ENCODE assay signal across 8 cellular contexts in the genomic region with DNA sequence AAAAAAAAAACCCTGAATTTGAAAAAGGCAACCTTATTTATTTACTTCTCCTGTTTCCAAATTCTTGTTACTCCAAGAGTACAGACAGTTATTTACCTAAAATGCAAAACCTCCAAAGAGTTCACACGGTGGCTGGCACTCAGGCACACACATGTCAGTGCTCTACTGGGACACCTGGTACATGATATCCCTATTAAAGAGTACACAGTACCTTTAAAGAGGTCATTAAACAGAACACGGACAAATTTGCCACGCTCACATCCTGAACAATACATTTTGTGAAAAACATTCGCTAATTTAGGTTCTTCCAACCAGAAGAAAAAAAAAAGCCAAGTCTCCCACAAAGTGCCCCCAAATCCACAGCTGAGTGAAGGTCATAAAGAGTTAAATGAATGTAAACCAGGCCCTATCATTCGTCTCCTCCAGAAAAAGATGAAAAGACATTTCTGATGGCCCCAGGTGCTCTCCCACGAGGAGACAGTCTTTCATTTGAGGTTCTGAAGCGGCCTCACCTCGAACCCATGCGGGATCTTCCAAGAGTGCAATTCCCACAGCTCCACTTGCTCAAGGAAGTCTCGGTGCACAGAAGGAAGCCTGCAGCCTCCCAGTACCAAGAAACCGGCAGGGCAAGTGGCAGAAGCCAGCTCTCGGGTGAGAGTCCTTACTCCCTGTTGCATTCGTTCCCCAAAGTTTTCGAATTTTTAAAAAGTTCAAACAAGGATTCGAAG. TPM values are rescaled to one million over a fixed set of nuclear protein-coding genes. Genes with fewer than 3 reads are reported as not detected.
DNase-seq lines count a peak whose midpoint lies in the region; ATAC-seq and TF ChIP-seq lines count a peak whose summit lies in the region.

No MANE protein-coding gene starts in this region.

- H3K27me3 ChIP-seq in heart right ventricle: no peaks in the 10 kb centered on the region
- no peaks in the 10 kb centered on the region for H3K27me3 ChIP-seq in RWPE2 (ENCODE audit: insufficient read depth, poor library complexity, severe bottlenecking)
- H3K27me3 ChIP-seq in muscle layer of duodenum (ENCODE audit: low read depth, low read length): no peaks in the 10 kb centered on the region

- H3K4me3 ChIP-seq in heart right ventricle (peak overlapping the region; percentile 62 to 87 (median 80)), RWPE2 (ENCODE audit: severe bottlenecking) (peak overlapping the region; percentile 92), muscle layer of duodenum (ENCODE audit: low read depth in 1 of 2, low read length in 2 of 2) (peak overlapping the region; percentile 76 to 81)

- H3K9me3 ChIP-seq in heart right ventricle (no peaks in the 10 kb centered on the region), RWPE2 (ENCODE audit: severe bottlenecking) (no peaks in the 10 kb centered on the region), muscle layer of duodenum (ENCODE audit: control insufficient read depth in 1 of 2, low read length in 2 of 2) (no peaks in the 10 kb centered on the region)

- H3K36me3 ChIP-seq in heart right ventricle (no peaks in the 10 kb centered on the region), RWPE2 (ENCODE audit: low read depth) (peaks cover 3% of the 10 kb centered on the region; the same call in 1 of the 2 replicates), muscle layer of duodenum (ENCODE audit: control insufficient read depth in 1 of 2, insufficient read depth in 2 of 2, low read length in 2 of 2) (no peaks in the 10 kb centered on the region)

- peak in 1 of 2 donors; percentile 24 for DNase-seq in heart right ventricle
- DNase-seq in left ventricle myocardium superior: no peak
- no peak for DNase-seq in RWPE2 (ENCODE audit: low spot score)
- peak; percentile 60 for DNase-seq in ecto neural progenitor cell (ENCODE audit: low spot score)
- no peak for DNase-seq in kidney glomerular epithelial cell (lab: John Stamatoyannopoulos, UW)
- no peak for DNase-seq in MV-4-11 (lab: John Stamatoyannopoulos, UW)
- DNase-seq in DMS114 treated with DMSO at 0.1 percent for 48 hours (lab: John Stamatoyannopoulos, UW; ENCODE audit: unreplicated experiment): no peak

- ATAC-seq in heart right ventricle: no peak
- ATAC-seq in left ventricle myocardium superior: no peak
- ATAC-seq in RWPE2 (ENCODE audit: low read depth): peak; percentile 8; the same call in 1 of the 3 replicates

- TF ChIP-seq CTCF in heart right ventricle (IDR thresholded peaks at IDR 0.05): no peak
- no peak for TF ChIP-seq CTCF in RWPE2 (IDR thresholded peaks at IDR 0.05; ENCODE audit: poor library complexity, severe bottlenecking)

- intact Hi-C loops in heart right ventricle (cut with DNase I) (loop anchor here in 1 of 10 donors (10.0 kb wide), 1 partner anchor 54 kb away; no protein-coding TSS in a partner anchor), left ventricle myocardium superior (cut with micrococcal nuclease) (no loop called here)

- peaks cover 0 to 47% (median 32%) of the 10 kb centered on the region in 9 donors for H3K4me1 ChIP-seq in heart right ventricle
- H3K4me1 ChIP-seq in RWPE2 (ENCODE audit: insufficient read depth, poor library complexity, severe bottlenecking): peaks cover 27% of the 10 kb centered on the region
- H3K4me1 ChIP-seq in muscle layer of duodenum (ENCODE audit: control insufficient read depth in 1 of 2, insufficient read depth in 2 of 2, low read length in 2 of 2): peaks cover 0 to 11% of the 10 kb centered on the region in 2 donors

- H3K27ac ChIP-seq in heart right ventricle: peak overlapping the region; percentile 82 to 98 (median 96)
- H3K27ac ChIP-seq in RWPE2 (ENCODE audit: poor library complexity, severe bottlenecking): peak overlapping the region; percentile 60
- H3K27ac ChIP-seq in muscle layer of duodenum (ENCODE audit: low read length): peak overlapping the region; percentile 74

- WGBS in heart right ventricle, 2 donors: 11 to 15% methylated on average over 15 of the region's 15 CpGs

RNA-seq across cellular contexts. Expression of gene ERN1, which starts 1.0 kb away (rescaled TPM):
- total RNA-seq in heart right ventricle (10 to 100 TPM in 3 of 10 donors, 1 to 10 TPM in 7; 5.0 to 16.6 (median 7.6) TPM), left ventricle myocardium superior (9.0 TPM)
- polyA plus RNA-seq in heart right ventricle: 1 to 10 TPM; 2.2 to 2.9 TPM
